ENCODE assay signal across 8 cellular contexts in genomic region chr7:42236266-42237161, GRCh38. TPM values are rescaled to one million over a fixed set of nuclear protein-coding genes. Genes with fewer than 3 reads are reported as not detected.
DNase-seq lines count a peak whose midpoint lies in the region; ATAC-seq and TF ChIP-seq lines count a peak whose summit lies in the region.

No MANE protein-coding gene starts in this region.

- intact Hi-C loops in activated T-helper 1 cell treated with anti-CD3 and anti-CD28 coated beads, Interleukin-12 subunit alpha, Interleukin-12 subunit beta, Interleukin-2, Interleukin-4 antibody, amounts not matched to agents 30 ng/mL and 10 ng/mL and 1 ng/mL, durations not matched to agents 14 hours and 24 hours and 36 hours (cut with micrococcal nuclease) = loop anchor here (10.0 kb wide), 1 partner anchor 628 kb away; no protein-coding TSS in a partner anchor
- intact Hi-C loops in head of caudate nucleus (cut with DNase I) (loop anchor here (10.0 kb wide), 1 partner anchor 262 kb away; no protein-coding TSS in a partner anchor), ovary (cut with DNase I) (loop anchor here in 1 of 4 donors (5.0 kb wide), 2 partner anchors 39 to 294 kb away; no protein-coding TSS in a partner anchor)

- TF ChIP-seq EP300 in ovary (IDR thresholded peaks at IDR 0.05) = no peak

- peak overlapping the region; percentile 94 to 98 for H3K27ac ChIP-seq in ovary

- peak; percentile 59 for TF ChIP-seq POLR2A in ovary (IDR thresholded peaks at IDR 0.05)

- peak overlapping the region; percentile 72 for H3K4me3 Mint-ChIP-seq in activated naive CD4-positive, alpha-beta T cell treated with anti-CD3 and anti-CD28 coated beads, Interleukin-2, amount 10 ng/mL, durations not matched to agents 7 days and 5 days
- H3K4me3 Mint-ChIP-seq in activated T-helper 1 cell treated with anti-CD3 and anti-CD28 coated beads, Interleukin-12 subunit alpha, Interleukin-12 subunit beta, Interleukin-2, Interleukin-4 antibody, amounts not matched to agents 30 ng/mL and 10 ng/mL and 1 ng/mL, durations not matched to agents 14 hours and 24 hours and 36 hours = peak overlapping the region; percentile 25

- H3K36me3 Mint-ChIP-seq in activated naive CD4-positive, alpha-beta T cell treated with anti-CD3 and anti-CD28 coated beads, Interleukin-2, amount 10 ng/mL, durations not matched to agents 7 days and 5 days = peaks cover 4% of the 10 kb centered on the region
- no peaks in the 10 kb centered on the region for H3K36me3 Mint-ChIP-seq in activated T-helper 1 cell treated with anti-CD3 and anti-CD28 coated beads, Interleukin-12 subunit alpha, Interleukin-12 subunit beta, Interleukin-2, Interleukin-4 antibody, amounts not matched to agents 30 ng/mL and 10 ng/mL and 1 ng/mL, durations not matched to agents 14 hours and 24 hours and 36 hours (ENCODE audit: low read depth)

- no peaks in the 10 kb centered on the region for H3K9me3 Mint-ChIP-seq in activated naive CD4-positive, alpha-beta T cell treated with anti-CD3 and anti-CD28 coated beads, Interleukin-2, amount 10 ng/mL, durations not matched to agents 7 days and 5 days
- H3K9me3 Mint-ChIP-seq in activated T-helper 1 cell treated with anti-CD3 and anti-CD28 coated beads, Interleukin-12 subunit alpha, Interleukin-12 subunit beta, Interleukin-2, Interleukin-4 antibody, amounts not matched to agents 30 ng/mL and 10 ng/mL and 1 ng/mL, durations not matched to agents 14 hours and 24 hours and 36 hours = no peaks in the 10 kb centered on the region

- 0 to 1% (median 1%) methylated on average over 102 to 112 of the region's 112 CpGs for WGBS in ovary, 3 donors

- no peak for TF ChIP-seq CTCF in ovary (IDR thresholded peaks at IDR 0.05)

- CTCF ChIA-PET in activated naive CD4-positive, alpha-beta T cell treated with anti-CD3 and anti-CD28 coated beads, Interleukin-2, amount 10 ng/mL, durations not matched to agents 7 days and 5 days (lab: Charles Lee) = no interaction called here

- H3K4me1 Mint-ChIP-seq in activated naive CD4-positive, alpha-beta T cell treated with anti-CD3 and anti-CD28 coated beads, Interleukin-2, amount 10 ng/mL, durations not matched to agents 7 days and 5 days = peaks cover 17% of the 10 kb centered on the region
- H3K4me1 Mint-ChIP-seq in activated T-helper 1 cell treated with anti-CD3 and anti-CD28 coated beads, Interleukin-12 subunit alpha, Interleukin-12 subunit beta, Interleukin-2, Interleukin-4 antibody, amounts not matched to agents 30 ng/mL and 10 ng/mL and 1 ng/mL, durations not matched to agents 14 hours and 24 hours and 36 hours (ENCODE audit: low read depth) = no peaks in the 10 kb centered on the region

- peaks cover 1% of the 10 kb centered on the region for H3K4me1 ChIP-seq in ovary (ENCODE audit: insufficient read depth)

- H3K4me3 ChIP-seq in ovary = peak overlapping the region; percentile 64

- peak; percentile 38 for DNase-seq in activated naive CD4-positive, alpha-beta T cell treated with anti-CD3 and anti-CD28 coated beads, Interleukin-2, amount 10 ng/mL, durations not matched to agents 7 days and 5 days
- no peak for DNase-seq in activated naive CD4-positive, alpha-beta T cell treated with anti-CD3 and anti-CD28 coated beads, Interleukin-2, amount 50 U/mL, for 16 hours
- DNase-seq in activated T-helper 1 cell treated with anti-CD3 and anti-CD28 coated beads, Interleukin-12 subunit alpha, Interleukin-12 subunit beta, Interleukin-2, Interleukin-4 antibody, amounts not matched to agents 30 ng/mL and 10 ng/mL and 1 ng/mL, durations not matched to agents 14 hours and 24 hours and 36 hours (ENCODE audit: low spot score) = no peak
- DNase-seq in head of caudate nucleus (peak in 35 of 42 donors; percentile 7 to 72 (median 46)), ovary (peak; percentile 75 to 85 (median 80)), middle frontal gyrus (ENCODE audit: extremely low spot score, low spot score) (no peak), NCI-H526 (lab: John Stamatoyannopoulos, UW) (no peak)

- peak; percentile 41 for ATAC-seq in HG03135 (IDR thresholded peaks at IDR 0.05; ENCODE audit: unreplicated experiment)

- no peaks in the 10 kb centered on the region for H3K27me3 ChIP-seq in ovary

- H3K27ac Mint-ChIP-seq in activated naive CD4-positive, alpha-beta T cell treated with anti-CD3 and anti-CD28 coated beads, Interleukin-2, amount 10 ng/mL, durations not matched to agents 7 days and 5 days = no peak overlapping the region
- no peak overlapping the region for H3K27ac Mint-ChIP-seq in activated T-helper 1 cell treated with anti-CD3 and anti-CD28 coated beads, Interleukin-12 subunit alpha, Interleukin-12 subunit beta, Interleukin-2, Interleukin-4 antibody, amounts not matched to agents 30 ng/mL and 10 ng/mL and 1 ng/mL, durations not matched to agents 14 hours and 24 hours and 36 hours

- H3K9me3 ChIP-seq in ovary = no peaks in the 10 kb centered on the region

- peaks cover 72% of the 10 kb centered on the region for H3K27me3 Mint-ChIP-seq in activated naive CD4-positive, alpha-beta T cell treated with anti-CD3 and anti-CD28 coated beads, Interleukin-2, amount 10 ng/mL, durations not matched to agents 7 days and 5 days
- peaks cover 72% of the 10 kb centered on the region for H3K27me3 Mint-ChIP-seq in activated T-helper 1 cell treated with anti-CD3 and anti-CD28 coated beads, Interleukin-12 subunit alpha, Interleukin-12 subunit beta, Interleukin-2, Interleukin-4 antibody, amounts not matched to agents 30 ng/mL and 10 ng/mL and 1 ng/mL, durations not matched to agents 14 hours and 24 hours and 36 hours (ENCODE audit: insufficient read depth)

- no peaks in the 10 kb centered on the region for H3K36me3 ChIP-seq in ovary

RNA-seq across cellular contexts. Expression of gene GLI3, which starts 0.5 kb away (rescaled TPM):
- not detected in 2 replicates for total RNA-seq in activated T-helper 1 cell treated with anti-CD3 and anti-CD28 coated beads, Interleukin-12 subunit alpha, Interleukin-12 subunit beta, Interleukin-2, Interleukin-4 antibody, amounts not matched to agents 30 ng/mL and 10 ng/mL and 1 ng/mL, durations not matched to agents 14 hours and 24 hours and 36 hours
- 10 to 100 TPM; 10.3 to 67.1 (median 54.2) TPM for total RNA-seq in ovary
- 10 to 100 TPM in 1 of 2 donors, 1 to 10 TPM in 1; 9.5 to 18.0 TPM for polyA plus RNA-seq in ovary

Comparison
In these comparisons a context has a peak if more than half of its experiments do, and no peak if none do; other contexts are left out.
1. DNase-seq: peak in activated naive CD4-positive, alpha-beta T cell treated with anti-CD3 and anti-CD28 coated beads, Interleukin-2, amount 10 ng/mL, durations not matched to agents 7 days and 5 days (single experiment), head of caudate nucleus (35 of 42) and ovary (5 of 5); none in activated naive CD4-positive, alpha-beta T cell treated with anti-CD3 and anti-CD28 coated beads, Interleukin-2, amount 50 U/mL, for 16 hours (single experiment), activated T-helper 1 cell treated with anti-CD3 and anti-CD28 coated beads, Interleukin-12 subunit alpha, Interleukin-12 subunit beta, Interleukin-2, Interleukin-4 antibody, amounts not matched to agents 30 ng/mL and 10 ng/mL and 1 ng/mL, durations not matched to agents 14 hours and 24 hours and 36 hours (single experiment), middle frontal gyrus (single experiment) and NCI-H526 (0 of 2).
2. RNA of gene GLI3, which starts 0.5 kb away (total RNA-seq): 10.3 to 67.1 TPM in ovary; not detected in activated T-helper 1 cell treated with anti-CD3 and anti-CD28 coated beads, Interleukin-12 subunit alpha, Interleukin-12 subunit beta, Interleukin-2, Interleukin-4 antibody, amounts not matched to agents 30 ng/mL and 10 ng/mL and 1 ng/mL, durations not matched to agents 14 hours and 24 hours and 36 hours; every median in the first group is over 10 times any median in the second.